15 cellular contexts compared by ENCODE assay signal in the genomic region with DNA sequence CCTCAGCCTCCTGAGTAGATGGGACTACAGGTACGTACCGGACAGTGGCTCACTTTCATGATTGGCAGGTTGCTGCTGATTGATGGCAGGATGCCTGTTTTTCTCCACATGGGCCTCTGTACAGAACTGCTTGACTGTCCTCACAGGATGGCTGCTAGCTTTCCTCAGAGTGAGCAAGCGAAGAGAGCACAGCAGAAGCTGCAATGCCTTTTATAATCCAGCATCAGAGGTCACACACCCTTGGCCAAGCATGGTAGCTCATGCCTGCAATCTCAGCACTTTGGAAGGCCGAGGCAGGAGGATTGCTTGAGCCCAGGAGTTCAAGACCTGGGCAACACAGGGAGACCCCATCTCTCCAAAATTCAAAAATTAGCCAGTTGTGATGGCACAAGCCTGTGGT.
"Had no signal": no experiment of that assay in that cellular context is flagged by ENCODE, and none has a peak within 500 bp of the region (broad histone marks: within the 10 kb centered on the region; RNA-seq: fewer than 3 reads in every experiment).

No MANE protein-coding gene starts in this region.

- H3K4me3 ChIP-seq: gastroesophageal sphincter, heart right ventricle, lung, ovary, thyroid gland had no signal

- H3K27me3 Mint-ChIP-seq: activated CD4-positive, alpha-beta memory T cell treated with anti-CD3 and anti-CD28 coated beads for 36 hours; activated CD4-positive, alpha-beta T cell treated with anti-CD3 and anti-CD28 coated beads for 36 hours had no signal

- H3K4me1 ChIP-seq: gastroesophageal sphincter, thyroid gland had no signal

- FAIRE-seq: astrocyte, bronchial epithelial cell, endometrium had no signal

- H3K27ac Mint-ChIP-seq: activated CD4-positive, alpha-beta memory T cell treated with anti-CD3 and anti-CD28 coated beads for 36 hours; activated CD4-positive, alpha-beta T cell treated with anti-CD3 and anti-CD28 coated beads for 36 hours had no signal

- H3K9me3 ChIP-seq: gastroesophageal sphincter, heart right ventricle, ovary, thyroid gland had no signal

- H3K36me3 Mint-ChIP-seq: activated CD4-positive, alpha-beta memory T cell treated with anti-CD3 and anti-CD28 coated beads for 36 hours had no signal

- ATAC-seq: activated CD4-positive, alpha-beta T cell treated with anti-CD3 and anti-CD28 coated beads for 36 hours; gastroesophageal sphincter; heart right ventricle; left colon had no signal

- H3K9me3 Mint-ChIP-seq: activated CD4-positive, alpha-beta memory T cell treated with anti-CD3 and anti-CD28 coated beads for 36 hours had no signal

- H3K27ac ChIP-seq: gastroesophageal sphincter, heart right ventricle, ovary, thyroid gland had no signal

- H3K27me3 ChIP-seq: gastroesophageal sphincter, heart right ventricle, ovary, thyroid gland had no signal

- H3K36me3 ChIP-seq: gastroesophageal sphincter, heart right ventricle, ovary, thyroid gland had no signal

- H3K4me3 Mint-ChIP-seq: activated CD4-positive, alpha-beta memory T cell treated with anti-CD3 and anti-CD28 coated beads for 36 hours; activated CD4-positive, alpha-beta T cell treated with anti-CD3 and anti-CD28 coated beads for 36 hours had no signal

- DNase-seq: activated CD4-positive, alpha-beta memory T cell treated with anti-CD3 and anti-CD28 coated beads for 36 hours; activated CD4-positive, alpha-beta T cell treated with anti-CD3 and anti-CD28 coated beads for 36 hours; activated gamma-delta T cell treated with Interleukin-2 at 50 U/mL for 16 hours; activated T-cell treated with anti-CD3 and anti-CD28 coated beads, Interleukin-2, amount 50 U/mL, for 48 hours; heart right ventricle; left colon; ovary; stimulated activated CD4-positive, alpha-beta T cell treated with anti-CD3 and anti-CD28 coated beads, Interleukin-1b, Interleukin-23, amount 100 ng/mL, for 48 hours; T1000 had no signal
